20 cellular contexts compared by ENCODE assay signal in genomic region chr2:188450740-188451480, GRCh38.
DNase-seq lines count a peak whose midpoint lies in the region; ATAC-seq, FAIRE-seq and TF ChIP-seq lines count a peak whose summit lies in the region.
"Had no signal": no experiment of that assay in that cellular context is flagged by ENCODE, and none has a peak within 500 bp of the region (broad histone marks: within the 10 kb centered on the region; RNA-seq: fewer than 3 reads in every experiment).

No MANE protein-coding gene starts in this region.

- no peaks in the 10 kb centered on the region for H3K27me3 Mint-ChIP-seq in osteocyte (ENCODE audit: unreplicated experiment)
- H3K27me3 Mint-ChIP-seq: memory B cell; stimulated activated naive CD8-positive, alpha-beta T cell treated with anti-CD3 and anti-CD28 coated beads, Interleukin-15, Interleukin-2, amounts not matched to agents 100 ng/mL and 50 ng/mL, for 24 hours had no signal

- peaks cover 28% of the 10 kb centered on the region for H3K4me1 Mint-ChIP-seq in osteocyte (ENCODE audit: unreplicated experiment)
- H3K4me1 Mint-ChIP-seq: memory B cell; naive thymus-derived CD4-positive, alpha-beta T cell had no signal

- ATAC-seq in left ventricle myocardium superior: no peak
- ATAC-seq: naive thymus-derived CD4-positive, alpha-beta T cell; sciatic nerve had no signal

- DNase-seq in GM03348 (ENCODE audit: low spot score) (peak; percentile 21), RPMI7951 (ENCODE audit: low read depth) (peak; percentile 36), osteocyte (ENCODE audit: extremely low spot score, unreplicated experiment) (no peak), cerebellum (ENCODE audit: low spot score) (no peak), left ventricle myocardium superior (no peak)
- no peak for DNase-seq in effector CD8-positive, alpha-beta T cell (lab: John Stamatoyannopoulos, UW)
- DNase-seq: activated CD4-positive, alpha-beta T cell treated with anti-CD3 and anti-CD28 coated beads for 48 hours; activated effector memory CD4-positive, alpha-beta T cell treated with anti-CD3 and anti-CD28 coated beads, Interleukin-2, amount 50 U/mL, for 16 hours; amygdala; Calu3; cerebellar nuclear complex; H7; kidney; MM.1S; naive thymus-derived CD4-positive, alpha-beta T cell had no signal

- peak; percentile 55 for FAIRE-seq in endometrium (lab: Jason Lieb, UNC)
- FAIRE-seq: GM19239 had no signal

- H3K4me3 Mint-ChIP-seq in osteocyte (ENCODE audit: unreplicated experiment): peak overlapping the region; percentile 8
- H3K4me3 Mint-ChIP-seq: memory B cell; naive thymus-derived CD4-positive, alpha-beta T cell; stimulated activated naive CD8-positive, alpha-beta T cell treated with anti-CD3 and anti-CD28 coated beads, Interleukin-15, Interleukin-2, amounts not matched to agents 100 ng/mL and 50 ng/mL, for 24 hours had no signal

- peaks cover 8% of the 10 kb centered on the region for H3K9me3 Mint-ChIP-seq in osteocyte (ENCODE audit: unreplicated experiment)
- H3K9me3 Mint-ChIP-seq: memory B cell; stimulated activated naive CD8-positive, alpha-beta T cell treated with anti-CD3 and anti-CD28 coated beads, Interleukin-15, Interleukin-2, amounts not matched to agents 100 ng/mL and 50 ng/mL, for 24 hours had no signal

- peaks cover 7% of the 10 kb centered on the region for H3K36me3 Mint-ChIP-seq in osteocyte (ENCODE audit: unreplicated experiment)
- H3K36me3 Mint-ChIP-seq: memory B cell; naive thymus-derived CD4-positive, alpha-beta T cell had no signal

- intact Hi-C loops in left ventricle myocardium superior (cut with micrococcal nuclease): no loop called here

- H3K27ac Mint-ChIP-seq in osteocyte (ENCODE audit: unreplicated experiment): peak overlapping the region; percentile 29
- H3K27ac Mint-ChIP-seq: memory B cell; naive thymus-derived CD4-positive, alpha-beta T cell; stimulated activated naive CD8-positive, alpha-beta T cell treated with anti-CD3 and anti-CD28 coated beads, Interleukin-15, Interleukin-2, amounts not matched to agents 100 ng/mL and 50 ng/mL, for 24 hours had no signal

- no peak for TF ChIP-seq CTCF in osteocyte (IDR thresholded peaks at IDR 0.05)

Comparison
In these comparisons a context has a peak if more than half of its experiments do, and no peak if none do; other contexts are left out.
1. DNase-seq: peak in GM03348 (single experiment) and RPMI7951 (single experiment); none in osteocyte (single experiment), cerebellum (single experiment), left ventricle myocardium superior (single experiment) and effector CD8-positive, alpha-beta T cell (single experiment).